23 cellular contexts compared by ENCODE assay signal in the genomic region with DNA sequence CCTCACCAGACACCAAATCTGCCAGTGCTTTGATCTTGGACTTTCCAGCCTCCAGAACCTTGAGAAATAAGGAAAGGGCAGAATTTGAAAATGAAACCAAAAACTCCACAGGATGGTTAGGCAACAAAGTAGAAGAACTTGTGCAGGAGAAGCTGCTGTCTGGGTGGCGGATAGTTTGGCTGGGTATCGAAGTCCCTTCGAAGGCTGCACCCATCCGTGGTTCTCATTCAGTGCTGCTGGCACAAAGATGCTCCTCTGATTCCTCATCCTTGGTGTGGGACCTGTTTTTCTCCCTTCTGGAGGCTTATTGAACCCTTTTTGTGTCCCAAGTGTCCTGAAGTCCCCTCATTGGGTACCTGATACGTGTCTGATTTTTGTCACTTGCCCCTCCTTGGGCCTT.
"Had no signal": no experiment of that assay in that cellular context is flagged by ENCODE, and none has a peak within 500 bp of the region (broad histone marks: within the 10 kb centered on the region; RNA-seq: fewer than 3 reads in every experiment).

No MANE protein-coding gene starts in this region.

- H3K9me3 ChIP-seq: thyroid gland had no signal

- H3K4me3 Mint-ChIP-seq: activated CD8-positive, alpha-beta T cell treated with anti-CD3 and anti-CD28 coated beads, Interleukin-2, amount 10 ng/mL, durations not matched to agents 7 days and 5 days; activated T-cell treated with anti-CD3 and anti-CD28 coated beads, Interleukin-2, amount 50 U/mL, for 24 hours; endodermal cell; nephron progenitor cell; T-helper 2 cell treated with Interferon-gamma antibody and Interleukin-4, amounts not matched to agents 5 μg/mL and 100 μg/mL, for 36 hours had no signal

- H3K27me3 ChIP-seq: brain microvascular endothelial cell, colonic mucosa, thyroid gland had no signal

- DNase-seq: activated CD4-positive, alpha-beta T cell treated with anti-CD3 and anti-CD28 coated beads for 4 hours; activated CD8-positive, alpha-beta T cell treated with anti-CD3 and anti-CD28 coated beads, Interleukin-2, amount 10 ng/mL, durations not matched to agents 7 days and 5 days; activated naive CD4-positive, alpha-beta T cell treated with Interleukin-2 at 50 U/mL for 16 hours; activated T-cell treated with anti-CD3 and anti-CD28 coated beads, Interleukin-2, amount 50 U/mL, for 24 hours; aorta; brain microvascular endothelial cell; central memory CD4-positive, alpha-beta T cell; colonic mucosa; endodermal cell; hypothalamus; midbrain; nephron progenitor cell; occipital lobe; posterior cingulate gyrus; retina; stimulated activated CD4-positive, alpha-beta T cell treated with anti-CD3 and anti-CD28 coated beads, Interleukin-12 subunit alpha, Interleukin-12 subunit beta, amount 100 ng/mL, for 4 hours; stimulated activated CD4-positive, alpha-beta T cell treated with anti-CD3 and anti-CD28 coated beads, Interleukin-1b, Interleukin-23, amount 100 ng/mL, for 48 hours; stimulated activated naive CD4-positive, alpha-beta T cell treated with Interleukin-2 at 50 U/mL for 16 hours; thyroid gland had no signal

- H3K27ac Mint-ChIP-seq: activated CD8-positive, alpha-beta T cell treated with anti-CD3 and anti-CD28 coated beads, Interleukin-2, amount 10 ng/mL, durations not matched to agents 7 days and 5 days; activated T-cell treated with anti-CD3 and anti-CD28 coated beads, Interleukin-2, amount 50 U/mL, for 24 hours; activated T-helper 2 cell treated with anti-CD3 and anti-CD28 coated beads, Interferon-gamma antibody, Interleukin-2, Interleukin-4, amounts not matched to agents 10 μg/mL and 5 μg/mL and 100 μg/mL, durations not matched to agents 14 hours and 24 hours and 36 hours; endodermal cell; nephron progenitor cell; T-helper 2 cell treated with Interferon-gamma antibody and Interleukin-4, amounts not matched to agents 5 μg/mL and 100 μg/mL, for 36 hours had no signal

- H3K36me3 ChIP-seq: colonic mucosa had no signal

- H3K27me3 Mint-ChIP-seq: activated T-cell treated with anti-CD3 and anti-CD28 coated beads, Interleukin-2, amount 50 U/mL, for 24 hours had no signal

- H3K4me3 ChIP-seq: colonic mucosa, lung, thyroid gland had no signal

- H3K27ac ChIP-seq: brain microvascular endothelial cell, colonic mucosa, thyroid gland had no signal

- H3K4me1 ChIP-seq: colonic mucosa had no signal

- H3K4me1 Mint-ChIP-seq: endodermal cell, nephron progenitor cell had no signal

- ATAC-seq: activated CD8-positive, alpha-beta T cell treated with anti-CD3 and anti-CD28 coated beads, Interleukin-2, amount 10 ng/mL, durations not matched to agents 7 days and 5 days; left lobe of liver had no signal
